ENCODE assay signal across 1 cellular context in genomic region chr1:180155202-180155682, GRCh38.
TF ChIP-seq lines count a peak whose summit lies in the region.

No MANE protein-coding gene starts in this region.

TF ChIP-seq in HEK293, 187 proteins besides CTCF, POLR2A, EP300 and RAD21 (continued from another document):
- TF ChIP-seq GLI2 (tag by site-specific recombination; IDR thresholded peaks at IDR 0.05; ENCODE audit: borderline replicate concordance, low read depth) (no peak), EGR2 (tag by site-specific recombination; IDR thresholded peaks at IDR 0.05; ENCODE audit: low read depth) (peak; percentile 96), GLIS2 (tag by site-specific recombination; IDR thresholded peaks at IDR 0.05) (peak; percentile 65), ZNF404 (tag by site-specific recombination; IDR thresholded peaks at IDR 0.05) (no peak), KLF17 (tag by site-specific recombination; IDR thresholded peaks at IDR 0.05) (0 out of 2 replicates have a peak, but pooled peaks have one; percentile 18), ZNF366 (tag by site-specific recombination; conservative IDR thresholded peaks at IDR 0.05) (peak; percentile 31; the same call in 1 of the 2 replicates), ZXDB (tag by site-specific recombination; IDR thresholded peaks at IDR 0.05) (0 out of 2 replicates have a peak, but pooled peaks have one; percentile 42), OVOL3 (tag by site-specific recombination; IDR thresholded peaks at IDR 0.05) (no peak), PRDM2 (tag by site-specific recombination; IDR thresholded peaks at IDR 0.05; ENCODE audit: borderline replicate concordance) (no peak), ZNF785 (tag by site-specific recombination; IDR thresholded peaks at IDR 0.05) (no peak), ZNF585B (tag by site-specific recombination; IDR thresholded peaks at IDR 0.05) (no peak), ZEB2 (tag by site-specific recombination; IDR thresholded peaks at IDR 0.05) (peak; percentile 50; the same call in 1 of the 2 replicates), PATZ1 (tag by site-specific recombination; IDR thresholded peaks at IDR 0.05) (peak; percentile 62), ZNF140 (tag by site-specific recombination; IDR thresholded peaks at IDR 0.05) (no peak)
- TF ChIP-seq, protein P1, sequence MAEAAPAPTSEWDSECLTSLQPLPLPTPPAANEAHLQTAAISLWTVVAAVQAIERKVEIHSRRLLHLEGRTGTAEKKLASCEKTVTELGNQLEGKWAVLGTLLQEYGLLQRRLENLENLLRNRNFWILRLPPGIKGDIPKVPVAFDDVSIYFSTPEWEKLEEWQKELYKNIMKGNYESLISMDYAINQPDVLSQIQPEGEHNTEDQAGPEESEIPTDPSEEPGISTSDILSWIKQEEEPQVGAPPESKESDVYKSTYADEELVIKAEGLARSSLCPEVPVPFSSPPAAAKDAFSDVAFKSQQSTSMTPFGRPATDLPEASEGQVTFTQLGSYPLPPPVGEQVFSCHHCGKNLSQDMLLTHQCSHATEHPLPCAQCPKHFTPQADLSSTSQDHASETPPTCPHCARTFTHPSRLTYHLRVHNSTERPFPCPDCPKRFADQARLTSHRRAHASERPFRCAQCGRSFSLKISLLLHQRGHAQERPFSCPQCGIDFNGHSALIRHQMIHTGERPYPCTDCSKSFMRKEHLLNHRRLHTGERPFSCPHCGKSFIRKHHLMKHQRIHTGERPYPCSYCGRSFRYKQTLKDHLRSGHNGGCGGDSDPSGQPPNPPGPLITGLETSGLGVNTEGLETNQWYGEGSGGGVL (tag by site-specific recombination; IDR thresholded peaks at IDR 0.05) = 0 out of 2 replicates have a peak, but pooled peaks have one; percentile 3
- TF ChIP-seq, protein P2, sequence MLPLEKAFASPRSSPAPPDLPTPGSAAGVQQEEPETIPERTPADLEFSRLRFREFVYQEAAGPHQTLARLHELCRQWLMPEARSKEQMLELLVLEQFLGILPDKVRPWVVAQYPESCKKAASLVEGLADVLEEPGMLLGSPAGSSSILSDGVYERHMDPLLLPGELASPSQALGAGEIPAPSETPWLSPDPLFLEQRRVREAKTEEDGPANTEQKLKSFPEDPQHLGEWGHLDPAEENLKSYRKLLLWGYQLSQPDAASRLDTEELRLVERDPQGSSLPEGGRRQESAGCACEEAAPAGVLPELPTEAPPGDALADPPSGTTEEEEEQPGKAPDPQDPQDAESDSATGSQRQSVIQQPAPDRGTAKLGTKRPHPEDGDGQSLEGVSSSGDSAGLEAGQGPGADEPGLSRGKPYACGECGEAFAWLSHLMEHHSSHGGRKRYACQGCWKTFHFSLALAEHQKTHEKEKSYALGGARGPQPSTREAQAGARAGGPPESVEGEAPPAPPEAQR (tag by site-specific recombination; IDR thresholded peaks at IDR 0.05) = no peak
- TF ChIP-seq, protein P3, sequence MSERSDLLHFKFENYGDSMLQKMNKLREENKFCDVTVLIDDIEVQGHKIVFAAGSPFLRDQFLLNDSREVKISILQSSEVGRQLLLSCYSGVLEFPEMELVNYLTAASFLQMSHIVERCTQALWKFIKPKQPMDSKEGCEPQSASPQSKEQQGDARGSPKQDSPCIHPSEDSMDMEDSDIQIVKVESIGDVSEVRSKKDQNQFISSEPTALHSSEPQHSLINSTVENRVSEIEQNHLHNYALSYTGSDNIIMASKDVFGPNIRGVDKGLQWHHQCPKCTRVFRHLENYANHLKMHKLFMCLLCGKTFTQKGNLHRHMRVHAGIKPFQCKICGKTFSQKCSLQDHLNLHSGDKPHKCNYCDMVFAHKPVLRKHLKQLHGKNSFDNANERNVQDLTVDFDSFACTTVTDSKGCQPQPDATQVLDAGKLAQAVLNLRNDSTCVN (tag by site-specific recombination; optimal IDR thresholded peaks at IDR 0.05) = peak; percentile 7
- TF ChIP-seq, protein P4, sequence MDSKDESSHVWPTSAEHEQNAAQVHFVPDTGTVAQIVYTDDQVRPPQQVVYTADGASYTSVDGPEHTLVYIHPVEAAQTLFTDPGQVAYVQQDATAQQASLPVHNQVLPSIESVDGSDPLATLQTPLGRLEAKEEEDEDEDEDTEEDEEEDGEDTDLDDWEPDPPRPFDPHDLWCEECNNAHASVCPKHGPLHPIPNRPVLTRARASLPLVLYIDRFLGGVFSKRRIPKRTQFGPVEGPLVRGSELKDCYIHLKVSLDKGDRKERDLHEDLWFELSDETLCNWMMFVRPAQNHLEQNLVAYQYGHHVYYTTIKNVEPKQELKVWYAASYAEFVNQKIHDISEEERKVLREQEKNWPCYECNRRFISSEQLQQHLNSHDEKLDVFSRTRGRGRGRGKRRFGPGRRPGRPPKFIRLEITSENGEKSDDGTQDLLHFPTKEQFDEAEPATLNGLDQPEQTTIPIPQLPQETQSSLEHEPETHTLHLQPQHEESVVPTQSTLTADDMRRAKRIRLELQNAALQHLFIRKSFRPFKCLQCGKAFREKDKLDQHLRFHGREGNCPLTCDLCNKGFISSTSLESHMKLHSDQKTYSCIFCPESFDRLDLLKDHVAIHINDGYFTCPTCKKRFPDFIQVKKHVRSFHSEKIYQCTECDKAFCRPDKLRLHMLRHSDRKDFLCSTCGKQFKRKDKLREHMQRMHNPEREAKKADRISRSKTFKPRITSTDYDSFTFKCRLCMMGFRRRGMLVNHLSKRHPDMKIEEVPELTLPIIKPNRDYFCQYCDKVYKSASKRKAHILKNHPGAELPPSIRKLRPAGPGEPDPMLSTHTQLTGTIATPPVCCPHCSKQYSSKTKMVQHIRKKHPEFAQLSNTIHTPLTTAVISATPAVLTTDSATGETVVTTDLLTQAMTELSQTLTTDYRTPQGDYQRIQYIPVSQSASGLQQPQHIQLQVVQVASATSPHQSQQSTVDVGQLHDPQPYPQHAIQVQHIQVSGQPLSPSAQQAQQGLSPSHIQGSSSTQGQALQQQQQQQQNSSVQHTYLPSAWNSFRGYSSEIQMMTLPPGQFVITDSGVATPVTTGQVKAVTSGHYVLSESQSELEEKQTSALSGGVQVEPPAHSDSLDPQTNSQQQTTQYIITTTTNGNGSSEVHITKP (tag by site-specific recombination; IDR thresholded peaks at IDR 0.05) = peak; percentile 49
